In the genomic region with DNA sequence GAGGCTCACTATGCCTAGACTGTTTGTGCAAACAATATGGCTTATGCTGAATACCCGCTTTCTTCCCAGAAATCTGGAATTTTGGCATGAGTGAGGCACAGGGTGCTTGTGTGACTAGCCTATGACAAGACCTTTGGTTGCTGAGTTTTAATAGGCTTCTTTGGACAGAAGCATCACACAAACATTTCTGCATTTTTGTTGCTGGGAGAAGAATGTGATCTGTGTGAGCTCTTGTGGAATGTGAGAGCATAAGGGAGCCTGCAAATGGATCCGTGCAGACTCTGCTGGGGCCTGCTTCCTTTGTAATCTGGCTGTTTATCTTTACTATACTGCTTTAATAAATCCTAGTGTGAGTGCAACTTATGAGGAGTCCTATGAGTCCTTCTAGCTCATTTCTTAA, we compare ENCODE assay signal across 25 cellular contexts.
DNase-seq lines count a peak whose midpoint lies in the region; ATAC-seq and TF ChIP-seq lines count a peak whose summit lies in the region.
"Had no signal": no experiment of that assay in that cellular context is flagged by ENCODE, and none has a peak within 500 bp of the region (broad histone marks: within the 10 kb centered on the region; RNA-seq: fewer than 3 reads in every experiment).

No MANE protein-coding gene starts in this region.

- no peak for TF ChIP-seq EP300 in SK-N-SH (IDR thresholded peaks at IDR 0.05; ENCODE audit: borderline replicate concordance in 1 of 2, low read depth in 1 of 2, low read length in 1 of 2)

- H3K9me2 ChIP-seq in SK-N-SH = no peaks in the 10 kb centered on the region

- TF ChIP-seq CTCF in AG10803 (conservative IDR thresholded peaks at IDR 0.05; ENCODE audit: low read length) (no peak), SK-N-SH (IDR thresholded peaks at IDR 0.05) (no peak), nephron (IDR thresholded peaks at IDR 0.05; ENCODE audit: unreplicated experiment in 3 of 3) (no peak)

- TF ChIP-seq RAD21 in SK-N-SH (IDR thresholded peaks at IDR 0.05; ENCODE audit: low read length) = no peak

- no peaks in the 10 kb centered on the region for H3K27me3 ChIP-seq in SK-N-SH (ENCODE audit: insufficient read depth)
- H3K27me3 ChIP-seq: breast epithelium, upper lobe of left lung had no signal

- no peak overlapping the region for H3K9ac ChIP-seq in SK-N-SH

- no peaks in the 10 kb centered on the region for H4K20me1 ChIP-seq in SK-N-SH (ENCODE audit: insufficient read depth)

- no peaks in the 10 kb centered on the region for H3K9me3 ChIP-seq in SK-N-SH
- H3K9me3 ChIP-seq: breast epithelium, upper lobe of left lung had no signal

- peaks cover 17% of the 10 kb centered on the region for H3K4me1 Mint-ChIP-seq in nephron
- H3K4me1 Mint-ChIP-seq: activated CD4-positive, alpha-beta memory T cell treated with anti-CD3 and anti-CD28 coated beads, Interleukin-2, amount 10 ng/mL, durations not matched to agents 7 days and 5 days had no signal

- peak overlapping the region; percentile 9; the same call in 1 of the 2 replicates for H2AFZ ChIP-seq in SK-N-SH (ENCODE audit: low read depth)

- 85% methylated on average over 2 of the region's 2 CpGs for WGBS in SK-N-SH (ENCODE audit: low lambda C conversion rate)

- DNase-seq in AG10803 (ENCODE audit: low read depth) (peak; percentile 90), SK-N-SH (no peak), fibroblast of peridontal ligament (ENCODE audit: extremely low read depth) (peak; percentile 67), NCI-H226 (no peak)
- DNase-seq in activated CD4-positive, alpha-beta T cell treated with anti-CD3 and anti-CD28 coated beads, Interleukin-2, amount 50 U/mL, for 48 hours = no peak
- DNase-seq: activated CD4-positive, alpha-beta memory T cell treated with anti-CD3 and anti-CD28 coated beads, Interleukin-2, amount 10 ng/mL, durations not matched to agents 7 days and 5 days; activated naive CD4-positive, alpha-beta T cell treated with anti-CD3 and anti-CD28 coated beads, Interleukin-2, amount 50 U/mL, for 16 hours; activated T-cell treated with anti-CD3 and anti-CD28 coated beads, Interleukin-2, amount 50 U/mL, for 24 hours; CD8-positive, alpha-beta memory T cell; DND-41; H7; hypothalamus; NCI-H2081 treated with DMSO at 0.1 percent for 48 hours; NCI-H526; Right ventricle myocardium superior; T-helper 17 cell; upper lobe of left lung had no signal

- H3F3A ChIP-seq in SK-N-SH (replicated peaks; ENCODE audit: insufficient read depth) = no peaks in the 10 kb centered on the region

- H3K4me3 Mint-ChIP-seq in nephron = no peak overlapping the region
- H3K4me3 Mint-ChIP-seq: activated CD4-positive, alpha-beta memory T cell treated with anti-CD3 and anti-CD28 coated beads, Interleukin-2, amount 10 ng/mL, durations not matched to agents 7 days and 5 days; activated T-cell treated with anti-CD3 and anti-CD28 coated beads, Interleukin-2, amount 50 U/mL, for 24 hours; CD8-positive, alpha-beta memory T cell; neural crest cell; stimulated activated naive CD8-positive, alpha-beta T cell treated with anti-CD3 and anti-CD28 coated beads, Interleukin-15, Interleukin-2, amounts not matched to agents 100 ng/mL and 50 ng/mL, for 24 hours; T-helper 17 cell had no signal

- CTCF ChIA-PET in SK-N-SH (lab: Yijun Ruan, JAX) = interaction anchor here (0.8 to 1.0 kb wide), 2 partner anchors 15 to 110 kb away, joined by 3 read pairs; no protein-coding TSS in a partner anchor

- H3K27ac ChIP-seq in SK-N-SH (ENCODE audit: low read depth in 2 of 2, low read length in 1 of 2) = peak overlapping the region in 1 of 2 experiments; percentile 62; a peak in 1 of 4 replicates
- H3K27ac ChIP-seq: breast epithelium, HL-60, upper lobe of left lung had no signal

- no peak overlapping the region for H3K4me2 ChIP-seq in SK-N-SH

- H3K4me1 ChIP-seq in SK-N-SH (ENCODE audit: control insufficient read depth in 1 of 2, insufficient read depth in 2 of 2, low read depth in 1 of 2, low read length in 1 of 2) = peaks cover 0 to 4% of the 10 kb centered on the region in 2 experiments; a peak in 1 of 4 replicates
- H3K4me1 ChIP-seq: breast epithelium had no signal

- peak overlapping the region; percentile 43 to 61 (median 60) for H3K27ac Mint-ChIP-seq in nephron
- H3K27ac Mint-ChIP-seq: activated CD4-positive, alpha-beta memory T cell treated with anti-CD3 and anti-CD28 coated beads, Interleukin-2, amount 10 ng/mL, durations not matched to agents 7 days and 5 days; activated T-cell treated with anti-CD3 and anti-CD28 coated beads, Interleukin-2, amount 50 U/mL, for 24 hours; stimulated activated naive CD8-positive, alpha-beta T cell treated with anti-CD3 and anti-CD28 coated beads, Interleukin-15, Interleukin-2, amounts not matched to agents 100 ng/mL and 50 ng/mL, for 24 hours; T-helper 17 cell had no signal

- no peak overlapping the region for H3K4me3 ChIP-seq in AG10803 (ENCODE audit: low read length)
- no peak overlapping the region for H3K4me3 ChIP-seq in SK-N-SH (ENCODE audit: low read depth in 2 of 2, low read length in 1 of 2)
- H3K4me3 ChIP-seq: breast epithelium, upper lobe of left lung had no signal

- H3K27me3 Mint-ChIP-seq in nephron (ENCODE audit: low read depth) = no peaks in the 10 kb centered on the region
- H3K27me3 Mint-ChIP-seq: activated CD4-positive, alpha-beta memory T cell treated with anti-CD3 and anti-CD28 coated beads, Interleukin-2, amount 10 ng/mL, durations not matched to agents 7 days and 5 days; activated T-cell treated with anti-CD3 and anti-CD28 coated beads, Interleukin-2, amount 50 U/mL, for 24 hours; stimulated activated naive CD8-positive, alpha-beta T cell treated with anti-CD3 and anti-CD28 coated beads, Interleukin-15, Interleukin-2, amounts not matched to agents 100 ng/mL and 50 ng/mL, for 24 hours had no signal

- ATAC-seq in HG03571 (IDR thresholded peaks at IDR 0.05; ENCODE audit: unreplicated experiment) = no peak
- ATAC-seq in HG02884 (IDR thresholded peaks at IDR 0.05; ENCODE audit: unreplicated experiment) = no peak
- ATAC-seq: esophagus mucosa, T-helper 17 cell had no signal

- no peaks in the 10 kb centered on the region for H3K36me3 Mint-ChIP-seq in nephron (ENCODE audit: low read depth)
- H3K36me3 Mint-ChIP-seq: CD8-positive, alpha-beta memory T cell had no signal

- no peaks in the 10 kb centered on the region for H3K79me2 ChIP-seq in SK-N-SH (ENCODE audit: insufficient read depth)

- no peaks in the 10 kb centered on the region for H3K36me3 ChIP-seq in SK-N-SH (replicated peaks in 1 of 2; ENCODE audit: control insufficient read depth in 1 of 2, insufficient read depth in 2 of 2, low read length in 1 of 2)
- H3K36me3 ChIP-seq: breast epithelium, upper lobe of left lung had no signal

- H3K9me3 Mint-ChIP-seq in nephron = peaks cover 2% of the 10 kb centered on the region
- H3K9me3 Mint-ChIP-seq: activated CD4-positive, alpha-beta memory T cell treated with anti-CD3 and anti-CD28 coated beads, Interleukin-2, amount 10 ng/mL, durations not matched to agents 7 days and 5 days; activated T-cell treated with anti-CD3 and anti-CD28 coated beads, Interleukin-2, amount 50 U/mL, for 24 hours; stimulated activated naive CD8-positive, alpha-beta T cell treated with anti-CD3 and anti-CD28 coated beads, Interleukin-15, Interleukin-2, amounts not matched to agents 100 ng/mL and 50 ng/mL, for 24 hours had no signal

- POLR2A ChIA-PET in SK-N-SH (lab: Yijun Ruan, JAX) = no interaction called here

TF ChIP-seq in SK-N-SH, 30 proteins besides CTCF, POLR2A, EP300 and RAD21 (continues in another document):
- TF ChIP-seq, protein P1, sequence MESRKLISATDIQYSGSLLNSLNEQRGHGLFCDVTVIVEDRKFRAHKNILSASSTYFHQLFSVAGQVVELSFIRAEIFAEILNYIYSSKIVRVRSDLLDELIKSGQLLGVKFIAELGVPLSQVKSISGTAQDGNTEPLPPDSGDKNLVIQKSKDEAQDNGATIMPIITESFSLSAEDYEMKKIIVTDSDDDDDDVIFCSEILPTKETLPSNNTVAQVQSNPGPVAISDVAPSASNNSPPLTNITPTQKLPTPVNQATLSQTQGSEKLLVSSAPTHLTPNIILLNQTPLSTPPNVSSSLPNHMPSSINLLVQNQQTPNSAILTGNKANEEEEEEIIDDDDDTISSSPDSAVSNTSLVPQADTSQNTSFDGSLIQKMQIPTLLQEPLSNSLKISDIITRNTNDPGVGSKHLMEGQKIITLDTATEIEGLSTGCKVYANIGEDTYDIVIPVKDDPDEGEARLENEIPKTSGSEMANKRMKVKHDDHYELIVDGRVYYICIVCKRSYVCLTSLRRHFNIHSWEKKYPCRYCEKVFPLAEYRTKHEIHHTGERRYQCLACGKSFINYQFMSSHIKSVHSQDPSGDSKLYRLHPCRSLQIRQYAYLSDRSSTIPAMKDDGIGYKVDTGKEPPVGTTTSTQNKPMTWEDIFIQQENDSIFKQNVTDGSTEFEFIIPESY (IDR thresholded peaks at IDR 0.05; ENCODE audit: borderline replicate concordance, low read depth) = no peak
- TF ChIP-seq, protein P2, sequence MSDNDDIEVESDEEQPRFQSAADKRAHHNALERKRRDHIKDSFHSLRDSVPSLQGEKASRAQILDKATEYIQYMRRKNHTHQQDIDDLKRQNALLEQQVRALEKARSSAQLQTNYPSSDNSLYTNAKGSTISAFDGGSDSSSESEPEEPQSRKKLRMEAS (IDR thresholded peaks at IDR 0.05; ENCODE audit: low read depth) = no peak
- TF ChIP-seq GABPA (IDR thresholded peaks at IDR 0.05; ENCODE audit: low read depth) (no peak), EZH2phosphoT487 (IDR thresholded peaks at IDR 0.05; ENCODE audit: borderline replicate concordance, low read depth) (no peak), YY1 (IDR thresholded peaks at IDR 0.05; ENCODE audit: low read depth) (no peak), RFX5 (IDR thresholded peaks at IDR 0.05; ENCODE audit: low read length) (no peak), MXI1 (IDR thresholded peaks at IDR 0.05; ENCODE audit: low read depth, low read length) (no peak), CHD2 (IDR thresholded peaks at IDR 0.05; ENCODE audit: low read length, partially characterized antibody) (no peak), RXRA (IDR thresholded peaks at IDR 0.05; ENCODE audit: borderline replicate concordance, low read depth) (no peak), FOXM1 (IDR thresholded peaks at IDR 0.05; ENCODE audit: low read depth) (no peak)
- TF ChIP-seq, protein P3, sequence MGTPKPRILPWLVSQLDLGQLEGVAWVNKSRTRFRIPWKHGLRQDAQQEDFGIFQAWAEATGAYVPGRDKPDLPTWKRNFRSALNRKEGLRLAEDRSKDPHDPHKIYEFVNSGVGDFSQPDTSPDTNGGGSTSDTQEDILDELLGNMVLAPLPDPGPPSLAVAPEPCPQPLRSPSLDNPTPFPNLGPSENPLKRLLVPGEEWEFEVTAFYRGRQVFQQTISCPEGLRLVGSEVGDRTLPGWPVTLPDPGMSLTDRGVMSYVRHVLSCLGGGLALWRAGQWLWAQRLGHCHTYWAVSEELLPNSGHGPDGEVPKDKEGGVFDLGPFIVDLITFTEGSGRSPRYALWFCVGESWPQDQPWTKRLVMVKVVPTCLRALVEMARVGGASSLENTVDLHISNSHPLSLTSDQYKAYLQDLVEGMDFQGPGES (IDR thresholded peaks at IDR 0.05; ENCODE audit: low read depth, low read length) = no peak

Comparison
In these comparisons a context has a peak if more than half of its experiments do, and no peak if none do; other contexts are left out.
1. DNase-seq: peak in AG10803 (single experiment) and fibroblast of peridontal ligament (single experiment); none in SK-N-SH (single experiment), activated CD4-positive, alpha-beta T cell treated with anti-CD3 and anti-CD28 coated beads, Interleukin-2, amount 50 U/mL, for 48 hours (0 of 2) and NCI-H226 (single experiment).